Comparison of ENCODE assay signal across 12 cellular contexts in genomic region chr20:10239954-10240353, GRCh38. TPM values are rescaled to one million over a fixed set of nuclear protein-coding genes. Genes with fewer than 3 reads are reported as not detected.
DNase-seq lines count a peak whose midpoint lies in the region; ATAC-seq, FAIRE-seq and TF ChIP-seq lines count a peak whose summit lies in the region.
"Had no signal": no experiment of that assay in that cellular context is flagged by ENCODE, and none has a peak within 500 bp of the region (broad histone marks: within the 10 kb centered on the region; RNA-seq: fewer than 3 reads in every experiment).

No MANE protein-coding gene starts in this region.

- H3K27ac ChIP-seq in kidney (ENCODE audit: low read depth in 2 of 2, low read length in 2 of 2) (no peak overlapping the region), vagina (no peak overlapping the region)

- H3K9ac ChIP-seq in kidney (ENCODE audit: low read length in 2 of 2), result no peak overlapping the region

- FAIRE-seq in kidney (lab: Jason Lieb, UNC), result no peak

- TF ChIP-seq CTCF in kidney (IDR thresholded peaks at IDR 0.05; ENCODE audit: borderline replicate concordance, extremely low read depth, insufficient read depth) (no peak), vagina (IDR thresholded peaks at IDR 0.05) (no peak)

- H3K4me1 ChIP-seq in kidney (ENCODE audit: control insufficient read depth in 1 of 2, insufficient read depth in 1 of 2, low read depth in 1 of 2, low read length in 2 of 2), result no peaks in the 10 kb centered on the region
- H3K4me1 ChIP-seq in vagina, result no peaks in the 10 kb centered on the region

- H3K4me3 ChIP-seq in kidney (ENCODE audit: low read length in 2 of 2) (no peak overlapping the region), vagina (no peak overlapping the region)

- DNase-seq in COLO668 (lab: John Stamatoyannopoulos, UW; ENCODE audit: unreplicated experiment) (peak; percentile 75), LoVo (ENCODE audit: low spot score) (peak; percentile 22), SHP77 treated with DMSO at 0.1 percent for 48 hours (lab: John Stamatoyannopoulos, UW) (peak; percentile 65), kidney (peak; percentile 70), vagina (ENCODE audit: extremely low spot score in 2 of 2) (no peak)
- DNase-seq in activated T-cell treated with anti-CD3 and anti-CD28 coated beads, Interleukin-2, amount 50 U/mL, for 48 hours, result no peak
- no peak for DNase-seq in activated CD8-positive, alpha-beta memory T cell treated with anti-CD3 and anti-CD28 coated beads for 24 hours
- DNase-seq: activated T-cell treated with anti-CD3 and anti-CD28 coated beads, Interleukin-2, amount 50 U/mL, for 4 hours had no signal

- no peak for ATAC-seq in GM18861 (IDR thresholded peaks at IDR 0.05; ENCODE audit: unreplicated experiment)
- ATAC-seq: activated T-cell treated with anti-CD3 and anti-CD28 coated beads, Interleukin-2, amount 50 U/mL, for 4 hours; HCT116 had no signal

- H3K36me3 ChIP-seq in kidney (ENCODE audit: control insufficient read depth in 1 of 2, insufficient read depth in 2 of 2, low read length in 2 of 2) (no peaks in the 10 kb centered on the region), vagina (no peaks in the 10 kb centered on the region)

- H3K9me3 ChIP-seq in kidney (ENCODE audit: control insufficient read depth in 1 of 2, low read length in 2 of 2) (no peaks in the 10 kb centered on the region), vagina (no peaks in the 10 kb centered on the region)

- intact Hi-C loops in kidney (cut with DNase I), result no loop called here
- intact Hi-C loops in vagina (cut with DNase I), result no loop called here

- TF ChIP-seq POLR2A in vagina (IDR thresholded peaks at IDR 0.05), result no peak

- H3K27me3 ChIP-seq in vagina, result no peaks in the 10 kb centered on the region

RNA-seq across cellular contexts. Expression of gene SNAP25, which starts 21.3 kb away (rescaled TPM):
- 6.2 TPM for total RNA-seq in kidney
- 1.4 TPM for polyA plus RNA-seq in kidney (ENCODE audit: insufficient read depth, low read depth, low replicate concordance)
- 5.6 TPM for total RNA-seq in vagina
- total RNA-seq: dermis microvascular lymphatic vessel endothelial cell, pulmonary artery endothelial cell had no signal

Comparison
In these comparisons a context has a peak if more than half of its experiments do, and no peak if none do; other contexts are left out.
1. DNase-seq: peak in COLO668 (single experiment), LoVo (single experiment), SHP77 treated with DMSO at 0.1 percent for 48 hours (single experiment) and kidney (single experiment); none in activated T-cell treated with anti-CD3 and anti-CD28 coated beads, Interleukin-2, amount 50 U/mL, for 48 hours (0 of 2), vagina (0 of 2) and activated CD8-positive, alpha-beta memory T cell treated with anti-CD3 and anti-CD28 coated beads for 24 hours (single experiment).